Comparison of ENCODE assay signal across 1 cellular context in genomic region chr14:71266994-71267636, GRCh38.
TF ChIP-seq lines count a peak whose summit lies in the region.

No MANE protein-coding gene starts in this region.

TF ChIP-seq in GM12878, 131 proteins besides CTCF, POLR2A, EP300 and RAD21 (continued from another document):
- TF ChIP-seq, protein P1, sequence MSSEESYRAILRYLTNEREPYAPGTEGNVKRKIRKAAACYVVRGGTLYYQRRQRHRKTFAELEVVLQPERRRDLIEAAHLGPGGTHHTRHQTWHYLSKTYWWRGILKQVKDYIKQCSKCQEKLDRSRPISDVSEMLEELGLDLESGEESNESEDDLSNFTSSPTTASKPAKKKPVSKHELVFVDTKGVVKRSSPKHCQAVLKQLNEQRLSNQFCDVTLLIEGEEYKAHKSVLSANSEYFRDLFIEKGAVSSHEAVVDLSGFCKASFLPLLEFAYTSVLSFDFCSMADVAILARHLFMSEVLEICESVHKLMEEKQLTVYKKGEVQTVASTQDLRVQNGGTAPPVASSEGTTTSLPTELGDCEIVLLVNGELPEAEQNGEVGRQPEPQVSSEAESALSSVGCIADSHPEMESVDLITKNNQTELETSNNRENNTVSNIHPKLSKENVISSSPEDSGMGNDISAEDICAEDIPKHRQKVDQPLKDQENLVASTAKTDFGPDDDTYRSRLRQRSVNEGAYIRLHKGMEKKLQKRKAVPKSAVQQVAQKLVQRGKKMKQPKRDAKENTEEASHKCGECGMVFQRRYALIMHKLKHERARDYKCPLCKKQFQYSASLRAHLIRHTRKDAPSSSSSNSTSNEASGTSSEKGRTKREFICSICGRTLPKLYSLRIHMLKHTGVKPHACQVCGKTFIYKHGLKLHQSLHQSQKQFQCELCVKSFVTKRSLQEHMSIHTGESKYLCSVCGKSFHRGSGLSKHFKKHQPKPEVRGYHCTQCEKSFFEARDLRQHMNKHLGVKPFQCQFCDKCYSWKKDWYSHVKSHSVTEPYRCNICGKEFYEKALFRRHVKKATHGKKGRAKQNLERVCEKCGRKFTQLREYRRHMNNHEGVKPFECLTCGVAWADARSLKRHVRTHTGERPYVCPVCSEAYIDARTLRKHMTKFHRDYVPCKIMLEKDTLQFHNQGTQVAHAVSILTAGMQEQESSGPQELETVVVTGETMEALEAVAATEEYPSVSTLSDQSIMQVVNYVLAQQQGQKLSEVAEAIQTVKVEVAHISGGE (CRISPR knock-in tag; IDR thresholded peaks at IDR 0.05) = no peak
- peak; percentile 40; the same call in 1 of the 2 replicates for TF ChIP-seq ATF7 (IDR thresholded peaks at IDR 0.05; ENCODE audit: low read depth)
- TF ChIP-seq PBX3 (IDR thresholded peaks at IDR 0.05; ENCODE audit: insufficient replicate concordance, low read depth, low read length) = no peak
- TF ChIP-seq CBFB (IDR thresholded peaks at IDR 0.05; ENCODE audit: low read depth) = peak; percentile 86
- TF ChIP-seq MTA2 (IDR thresholded peaks at IDR 0.05; ENCODE audit: low read depth) = peak; percentile 60
- peak; percentile 93 for TF ChIP-seq NFIC (IDR thresholded peaks at IDR 0.05; ENCODE audit: low read depth, low read length)
- TF ChIP-seq TCF7 (IDR thresholded peaks at IDR 0.05; ENCODE audit: borderline replicate concordance) = no peak
- TF ChIP-seq NR2C1 (IDR thresholded peaks at IDR 0.05) = no peak
- no peak for TF ChIP-seq CHD2 (IDR thresholded peaks at IDR 0.05; ENCODE audit: borderline replicate concordance, low read depth, low read length)
- TF ChIP-seq JUNB (IDR thresholded peaks at IDR 0.05) = peak; percentile 89
- TF ChIP-seq YBX1 (IDR thresholded peaks at IDR 0.05) = no peak
- peak in 1 of 2 experiments; percentile 62; a peak in 1 of 4 replicates for TF ChIP-seq ETV6 (conservative IDR thresholded peaks at IDR 0.05 in 1 of 2, IDR thresholded peaks at IDR 0.05 in 1 of 2; ENCODE audit: borderline replicate concordance in 1 of 2, low read depth in 1 of 2)
- peak; percentile 26 for TF ChIP-seq CUX1 (IDR thresholded peaks at IDR 0.05; ENCODE audit: insufficient replicate concordance, low read depth, low read length)
- TF ChIP-seq BMI1 (IDR thresholded peaks at IDR 0.05; ENCODE audit: borderline replicate concordance) = no peak
- TF ChIP-seq IKZF2 (IDR thresholded peaks at IDR 0.05) = peak in 1 of 2 experiments; percentile 70; a peak in 3 of 4 replicates
- peak; percentile 32; the same call in 1 of the 2 replicates for TF ChIP-seq GABPA (IDR thresholded peaks at IDR 0.05; ENCODE audit: low read depth)
- TF ChIP-seq RFX5 (IDR thresholded peaks at IDR 0.05; ENCODE audit: low read depth, low read length) = no peak
- no peak for TF ChIP-seq IRF5 (IDR thresholded peaks at IDR 0.05; ENCODE audit: borderline replicate concordance)
- TF ChIP-seq EED (IDR thresholded peaks at IDR 0.05; ENCODE audit: low read depth) = peak; percentile 74
- TF ChIP-seq TCF3 (IDR thresholded peaks at IDR 0.05; ENCODE audit: borderline replicate concordance, insufficient read depth, low read depth, low read length) = no peak
- TF ChIP-seq IRF4 (IDR thresholded peaks at IDR 0.05; ENCODE audit: low read depth, low read length) = peak; percentile 77; the same call in 1 of the 2 replicates
- peak; percentile 68 for TF ChIP-seq BCL3 (IDR thresholded peaks at IDR 0.05; ENCODE audit: borderline replicate concordance, insufficient read depth, low read depth, low read length, poor library complexity, severe bottlenecking)
- TF ChIP-seq DPF2 (IDR thresholded peaks at IDR 0.05) = 0 out of 2 replicates have a peak, but pooled peaks have one; percentile 29
- no peak for TF ChIP-seq FOS (IDR thresholded peaks at IDR 0.05; ENCODE audit: borderline replicate concordance, extremely low read depth, insufficient read length)
- TF ChIP-seq IKZF1 (conservative IDR thresholded peaks at IDR 0.05) = peak; percentile 33; the same call in 1 of the 2 replicates
- TF ChIP-seq CEBPZ (IDR thresholded peaks at IDR 0.05; ENCODE audit: low read depth, low read length) = no peak
- TF ChIP-seq LARP7 (IDR thresholded peaks at IDR 0.05) = no peak
- TF ChIP-seq ZSCAN29 (IDR thresholded peaks at IDR 0.05) = no peak
- 0 out of 2 replicates have a peak, but pooled peaks have one; percentile 14 for TF ChIP-seq TCF12 (IDR thresholded peaks at IDR 0.05; ENCODE audit: low read depth, low read length)
- no peak for TF ChIP-seq SP1 (IDR thresholded peaks at IDR 0.05; ENCODE audit: low read depth, low read length)
- TF ChIP-seq FOXM1 (IDR thresholded peaks at IDR 0.05; ENCODE audit: low read depth, low read length) = peak; percentile 75
- TF ChIP-seq ZZZ3 (IDR thresholded peaks at IDR 0.05; ENCODE audit: control insufficient read depth, insufficient read length, low read depth) = no peak
- peak; percentile 95 for TF ChIP-seq ATF2 (IDR thresholded peaks at IDR 0.05; ENCODE audit: low read length)
- peak; percentile 94 for TF ChIP-seq NR2F1 (conservative IDR thresholded peaks at IDR 0.05)
- no peak for TF ChIP-seq WRNIP1 (IDR thresholded peaks at IDR 0.05; ENCODE audit: borderline replicate concordance, low read depth, low read length)
- peak; percentile 18 for TF ChIP-seq MEF2B (IDR thresholded peaks at IDR 0.05; ENCODE audit: partially characterized antibody, poor library complexity, severe bottlenecking)
- no peak for TF ChIP-seq SRF (IDR thresholded peaks at IDR 0.05; ENCODE audit: low read depth in 2 of 2, low read length in 2 of 2)
- no peak for TF ChIP-seq SIX5 (IDR thresholded peaks at IDR 0.05; ENCODE audit: low read depth, low read length, severe bottlenecking)
- peak; percentile 95 for TF ChIP-seq RUNX3 (IDR thresholded peaks at IDR 0.05; ENCODE audit: low read length)
- 0 out of 2 replicates have a peak, but pooled peaks have one; percentile 4 for TF ChIP-seq SMC3 (IDR thresholded peaks at IDR 0.05; ENCODE audit: borderline replicate concordance, low read length)
TF ChIP-seq in GM12878: peak in this region for 26.
